Comparison of ENCODE assay signal across 4 cellular contexts in the genomic region with DNA sequence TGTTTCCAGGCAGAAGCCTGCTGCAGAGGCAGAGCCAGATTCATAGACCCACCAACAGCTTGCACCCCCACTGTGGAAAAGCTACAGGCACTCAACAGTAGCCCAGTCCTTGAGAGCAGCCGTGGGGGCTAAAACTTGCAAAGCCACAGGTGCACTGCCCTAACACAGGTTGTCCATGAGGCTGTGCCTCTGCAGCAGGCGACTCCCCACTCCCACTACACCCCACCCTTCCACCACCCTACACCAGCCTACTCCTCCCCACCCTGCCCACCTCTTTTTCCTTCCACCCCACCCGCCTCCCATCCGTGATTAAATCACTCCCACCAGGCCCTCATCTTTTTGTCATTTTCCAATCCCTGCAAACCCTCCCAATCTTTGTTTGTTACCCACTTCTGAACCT. TPM values are rescaled to one million over a fixed set of nuclear protein-coding genes. Genes with fewer than 3 reads are reported as not detected.
"Had no signal": no experiment of that assay in that cellular context is flagged by ENCODE, and none has a peak within 500 bp of the region (broad histone marks: within the 10 kb centered on the region; RNA-seq: fewer than 3 reads in every experiment).

No MANE protein-coding gene starts in this region.

RNA-seq across cellular contexts. Expression of gene ANKRD18A, which starts 55.2 kb away (rescaled TPM):
- total RNA-seq: OCI-LY7, RPMI7951, SJSA1, SK-MEL-5 had no signal
